Comparison of ENCODE assay signal across 9 cellular contexts in genomic region chr21:15001773-15002647, GRCh38.
DNase-seq lines count a peak whose midpoint lies in the region; ATAC-seq and TF ChIP-seq lines count a peak whose summit lies in the region.
"Had no signal": no experiment of that assay in that cellular context is flagged by ENCODE, and none has a peak within 500 bp of the region (broad histone marks: within the 10 kb centered on the region; RNA-seq: fewer than 3 reads in every experiment).

No MANE protein-coding gene starts in this region.

- POLR2A ChIA-PET in activated CD8-positive, alpha-beta T cell treated with anti-CD3 and anti-CD28 coated beads for 36 hours (lab: Charles Lee): no interaction called here
- POLR2A ChIA-PET in activated CD8-positive, alpha-beta T cell treated with anti-CD3 and anti-CD28 coated beads, Interleukin-2, amount 10 ng/mL, durations not matched to agents 7 days and 5 days (lab: Charles Lee): interaction anchor here (1.9 kb wide), 1 partner anchor 63 kb away, joined by 5 read pairs; the partner anchor contains the start of gene NRIP1

- TF ChIP-seq CTCF in activated CD8-positive, alpha-beta T cell treated with anti-CD3 and anti-CD28 coated beads for 36 hours (IDR thresholded peaks at IDR 0.05): no peak
- TF ChIP-seq CTCF in OCI-LY3 (IDR thresholded peaks at IDR 0.05; ENCODE audit: low read depth, low read length): no peak
- TF ChIP-seq CTCF in heart right ventricle (IDR thresholded peaks at IDR 0.05): no peak

- no peaks in the 10 kb centered on the region for H3K9me3 Mint-ChIP-seq in activated CD8-positive, alpha-beta T cell treated with anti-CD3 and anti-CD28 coated beads for 36 hours
- no peaks in the 10 kb centered on the region for H3K9me3 Mint-ChIP-seq in activated CD8-positive, alpha-beta T cell treated with anti-CD3 and anti-CD28 coated beads, Interleukin-2, amount 10 ng/mL, durations not matched to agents 7 days and 5 days (ENCODE audit: insufficient read depth)

- peak overlapping the region; percentile 33 for H3K4me2 ChIP-seq in OCI-LY3 (ENCODE audit: low read length)

- no peak overlapping the region for H3K4me3 Mint-ChIP-seq in activated CD8-positive, alpha-beta T cell treated with anti-CD3 and anti-CD28 coated beads for 36 hours
- no peak overlapping the region for H3K4me3 Mint-ChIP-seq in activated CD8-positive, alpha-beta T cell treated with anti-CD3 and anti-CD28 coated beads, Interleukin-2, amount 10 ng/mL, durations not matched to agents 7 days and 5 days

- no peaks in the 10 kb centered on the region for H3K27me3 Mint-ChIP-seq in activated CD8-positive, alpha-beta T cell treated with anti-CD3 and anti-CD28 coated beads for 36 hours
- H3K27me3 Mint-ChIP-seq in activated CD8-positive, alpha-beta T cell treated with anti-CD3 and anti-CD28 coated beads, Interleukin-2, amount 10 ng/mL, durations not matched to agents 7 days and 5 days (ENCODE audit: low read depth): no peaks in the 10 kb centered on the region

- intact Hi-C loops in activated CD8-positive, alpha-beta T cell treated with anti-CD3 and anti-CD28 coated beads for 36 hours (cut with micrococcal nuclease): loop anchor here (5.0 kb wide), 1 partner anchor 50 kb away; no protein-coding TSS in a partner anchor
- intact Hi-C loops in heart right ventricle (cut with DNase I): loop anchor here in 1 of 10 donors (10.0 kb wide), 1 partner anchor 53 kb away; no protein-coding TSS in a partner anchor

- peak overlapping the region; percentile 13; the same call in 1 of the 2 replicates for H3K27ac ChIP-seq in OCI-LY3 (ENCODE audit: low read length)
- H3K27ac ChIP-seq in heart right ventricle: no peak overlapping the region
- H3K27ac ChIP-seq: gastrocnemius medialis had no signal

- no peaks in the 10 kb centered on the region for H4K20me1 ChIP-seq in OCI-LY3 (ENCODE audit: insufficient read depth, low read length)

- H3K79me2 ChIP-seq in OCI-LY3 (ENCODE audit: low read length): peaks cover 3% of the 10 kb centered on the region

- 0 out of 2 replicates have a peak overlapping the region, but pooled peaks have one; percentile 5 for H3K4me3 ChIP-seq in OCI-LY3 (ENCODE audit: low read length)
- no peak overlapping the region for H3K4me3 ChIP-seq in heart right ventricle
- H3K4me3 ChIP-seq: gastrocnemius medialis had no signal

- peaks cover 28% of the 10 kb centered on the region for H3K4me1 ChIP-seq in OCI-LY3 (ENCODE audit: low read length)
- H3K4me1 ChIP-seq in heart right ventricle: peaks cover 0 to 66% (median 46%) of the 10 kb centered on the region in 9 donors

- no peak for DNase-seq in activated CD8-positive, alpha-beta T cell treated with anti-CD3 and anti-CD28 coated beads for 36 hours
- no peak for DNase-seq in activated CD8-positive, alpha-beta T cell treated with anti-CD3 and anti-CD28 coated beads, Interleukin-2, amount 10 ng/mL, durations not matched to agents 7 days and 5 days
- DNase-seq in heart right ventricle (no peak), DMS153 treated with DMSO at 0.1 percent for 48 hours (lab: John Stamatoyannopoulos, UW; ENCODE audit: unreplicated experiment) (no peak), Kasumi-1 (lab: John Stamatoyannopoulos, UW) (no peak), H4 (ENCODE audit: low spot score) (no peak)
- DNase-seq: gastrocnemius medialis had no signal

- H3K9me3 ChIP-seq in OCI-LY3 (ENCODE audit: insufficient read depth, low read length) (no peaks in the 10 kb centered on the region), heart right ventricle (no peaks in the 10 kb centered on the region)
- H3K9me3 ChIP-seq: gastrocnemius medialis had no signal

- H3K27me3 ChIP-seq in OCI-LY3 (ENCODE audit: low read depth, low read length) (no peaks in the 10 kb centered on the region), heart right ventricle (no peaks in the 10 kb centered on the region)
- H3K27me3 ChIP-seq: gastrocnemius medialis had no signal

- no peak for ATAC-seq in activated CD8-positive, alpha-beta T cell treated with anti-CD3 and anti-CD28 coated beads for 36 hours
- no peak for ATAC-seq in activated CD8-positive, alpha-beta T cell treated with anti-CD3 and anti-CD28 coated beads, Interleukin-2, amount 10 ng/mL, durations not matched to agents 7 days and 5 days
- peak; percentile 96 for ATAC-seq in HG03045 (IDR thresholded peaks at IDR 0.05; ENCODE audit: unreplicated experiment)
- ATAC-seq in heart right ventricle: no peak

- H3K9ac ChIP-seq in OCI-LY3 (ENCODE audit: low read length): no peak overlapping the region

- CTCF ChIA-PET in activated CD8-positive, alpha-beta T cell treated with anti-CD3 and anti-CD28 coated beads for 36 hours (lab: Charles Lee): interaction anchor here (1.9 kb wide), 1 partner anchor 19 kb away, joined by 8 read pairs; no protein-coding TSS in a partner anchor
- CTCF ChIA-PET in activated CD8-positive, alpha-beta T cell treated with anti-CD3 and anti-CD28 coated beads, Interleukin-2, amount 10 ng/mL, durations not matched to agents 7 days and 5 days (lab: Charles Lee): no interaction called here

- peaks cover 4% of the 10 kb centered on the region for H3K36me3 Mint-ChIP-seq in activated CD8-positive, alpha-beta T cell treated with anti-CD3 and anti-CD28 coated beads for 36 hours (ENCODE audit: low read depth)
- H3K36me3 Mint-ChIP-seq in activated CD8-positive, alpha-beta T cell treated with anti-CD3 and anti-CD28 coated beads, Interleukin-2, amount 10 ng/mL, durations not matched to agents 7 days and 5 days (ENCODE audit: low read depth): peaks cover 8% of the 10 kb centered on the region

- H3K27ac Mint-ChIP-seq in activated CD8-positive, alpha-beta T cell treated with anti-CD3 and anti-CD28 coated beads for 36 hours: peak overlapping the region; percentile 29
- no peak overlapping the region for H3K27ac Mint-ChIP-seq in activated CD8-positive, alpha-beta T cell treated with anti-CD3 and anti-CD28 coated beads, Interleukin-2, amount 10 ng/mL, durations not matched to agents 7 days and 5 days

- H2AFZ ChIP-seq in OCI-LY3 (ENCODE audit: low read depth, low read length): no peak overlapping the region

- H3K4me1 Mint-ChIP-seq in activated CD8-positive, alpha-beta T cell treated with anti-CD3 and anti-CD28 coated beads for 36 hours (ENCODE audit: low read depth): peaks cover 52% of the 10 kb centered on the region
- H3K4me1 Mint-ChIP-seq in activated CD8-positive, alpha-beta T cell treated with anti-CD3 and anti-CD28 coated beads, Interleukin-2, amount 10 ng/mL, durations not matched to agents 7 days and 5 days (ENCODE audit: low read depth): peaks cover 42% of the 10 kb centered on the region

- WGBS in heart right ventricle, 2 donors: 74 to 75% methylated on average over 15 of the region's 15 CpGs

- H3K36me3 ChIP-seq in OCI-LY3 (replicated peaks; ENCODE audit: low read depth, low read length): no peaks in the 10 kb centered on the region
- H3K36me3 ChIP-seq in heart right ventricle: no peaks in the 10 kb centered on the region
- H3K36me3 ChIP-seq: gastrocnemius medialis had no signal
